ENCODE assay signal across 20 cellular contexts in the genomic region with DNA sequence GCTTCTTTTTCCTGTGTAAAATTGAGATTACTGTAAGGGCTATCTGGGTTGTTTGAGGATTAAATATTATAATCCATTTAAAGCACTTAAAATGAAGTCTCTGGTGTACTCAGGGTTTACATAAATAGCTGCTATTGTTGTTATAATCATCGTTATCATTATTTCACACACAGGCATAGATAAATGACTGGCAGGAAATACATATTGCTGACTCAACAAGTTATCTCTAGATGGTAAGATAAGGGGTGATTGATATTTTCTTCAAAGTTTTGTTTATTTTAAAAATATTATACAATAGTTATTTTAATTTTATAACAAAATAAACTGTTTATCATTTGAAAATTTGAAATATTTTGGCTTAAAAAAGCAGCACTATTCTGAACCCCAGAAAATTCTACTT.
A peak's percentile ranks its signal among the peaks of the same experiment; 100 is the strongest.
DNase-seq lines count a peak whose midpoint lies in the region; FAIRE-seq and TF ChIP-seq lines count a peak whose summit lies in the region.
"Had no signal": no experiment of that assay in that cellular context is flagged by ENCODE, and none has a peak within 500 bp of the region (broad histone marks: within the 10 kb centered on the region; RNA-seq: fewer than 3 reads in every experiment).

No MANE protein-coding gene starts in this region.

- H3K36me3 Mint-ChIP-seq in glutamatergic neuron (ENCODE audit: unreplicated experiment): no peaks in the 10 kb centered on the region
- H3K36me3 Mint-ChIP-seq: CD4-positive, CD25-positive, alpha-beta regulatory T cell; CD8-positive, alpha-beta T cell had no signal

- no peaks in the 10 kb centered on the region for H3K79me1 ChIP-seq in neuronal stem cell (ENCODE audit: low read depth, low read length)

- H3K4me1 Mint-ChIP-seq in glutamatergic neuron (ENCODE audit: low read depth, unreplicated experiment): no peaks in the 10 kb centered on the region
- H3K4me1 Mint-ChIP-seq: B cell; CD4-positive, CD25-positive, alpha-beta regulatory T cell; H9 had no signal

- H3K27me3 Mint-ChIP-seq in glutamatergic neuron (ENCODE audit: unreplicated experiment): no peaks in the 10 kb centered on the region
- H3K27me3 Mint-ChIP-seq: B cell; CD4-positive, CD25-positive, alpha-beta regulatory T cell had no signal

- no peak overlapping the region for H3K18ac ChIP-seq in neuronal stem cell (ENCODE audit: low read length)

- no peak for TF ChIP-seq POLR2A in endothelial cell of umbilical vein (IDR thresholded peaks at IDR 0.05; ENCODE audit: low read depth, low read length)
- no peak for TF ChIP-seq POLR2A in adrenal gland (IDR thresholded peaks at IDR 0.05)

- no peak overlapping the region for H2BK15ac ChIP-seq in neuronal stem cell (ENCODE audit: low read length)

- no CpG with 5 or more reads among the region's 1 CpG for WGBS in neuronal stem cell (ENCODE audit: extremely low coverage in 2 of 2, insufficient read length in 2 of 2, insufficient replicate concordance in 1 of 2), 2 donors
- WGBS in adrenal gland, 4 donors: 13 to 30% (median 22%) methylated on average over 1 of the region's 1 CpG

- no peak overlapping the region for H2BK120ac ChIP-seq in neuronal stem cell (ENCODE audit: low read depth, low read length)

- H3K79me2 ChIP-seq in OCI-LY3 (ENCODE audit: low read length) (no peaks in the 10 kb centered on the region), endothelial cell of umbilical vein (ENCODE audit: control insufficient read depth, insufficient read depth, low read length) (no peaks in the 10 kb centered on the region)

- no peak overlapping the region for H3K27ac Mint-ChIP-seq in glutamatergic neuron (ENCODE audit: unreplicated experiment)
- H3K27ac Mint-ChIP-seq: B cell; CD4-positive, CD25-positive, alpha-beta regulatory T cell; CD8-positive, alpha-beta T cell; H9; HFFc6 had no signal

- POLR2A ChIA-PET in endothelial cell of umbilical vein (lab: Charles Lee): no interaction called here

- H2AFZ ChIP-seq in OCI-LY3 (ENCODE audit: low read depth, low read length) (0 out of 2 replicates have a peak overlapping the region, but pooled peaks have one; percentile 17), endothelial cell of umbilical vein (ENCODE audit: low read depth, low read length) (no peak overlapping the region), neuronal stem cell (ENCODE audit: low read length) (no peak overlapping the region)
- H2AFZ ChIP-seq: GM23248 had no signal

- H3K4ac ChIP-seq in neuronal stem cell (ENCODE audit: low read length): no peak overlapping the region

- FAIRE-seq in D721Med (lab: Jason Lieb, UNC): peak; percentile 46
- peak; percentile 26 for FAIRE-seq in endothelial cell of umbilical vein (lab: Jason Lieb, UNC)
- FAIRE-seq: GM12878 had no signal

- dilution Hi-C loops in endothelial cell of umbilical vein (cut with MboI; ENCODE audit: extremely low pct_ligation_motif_present, low sequenced_read_pairs): no loop called here

- H4K20me1 ChIP-seq in OCI-LY3 (ENCODE audit: insufficient read depth, low read length) (no peaks in the 10 kb centered on the region), endothelial cell of umbilical vein (replicated peaks; ENCODE audit: control insufficient read depth, extremely low read depth, insufficient read depth, low read length) (no peaks in the 10 kb centered on the region)
- H4K20me1 ChIP-seq: BLaER1 had no signal

- no peak for DNase-seq in D721Med (ENCODE audit: insufficient read length, low spot score)
- DNase-seq in endothelial cell of umbilical vein (ENCODE audit: low read depth, low spot score): no peak
- DNase-seq in glutamatergic neuron: no peak
- no peak for DNase-seq in neuronal stem cell (ENCODE audit: low spot score)
- DNase-seq in adrenal gland: no peak
- DNase-seq: Caco-2; CD4-positive, CD25-positive, alpha-beta regulatory T cell; CD8-positive, alpha-beta T cell; DMS 273 treated with DMSO at 0.1 percent for 48 hours; DMS79; EL; GDM1; GM23248; H9; HFFc6 had no signal

- H3K27me3 ChIP-seq in OCI-LY3 (ENCODE audit: low read depth, low read length) (no peaks in the 10 kb centered on the region), endothelial cell of umbilical vein (ENCODE audit: control insufficient read depth in 2 of 2, insufficient read depth in 2 of 2, low read length in 2 of 2) (no peaks in the 10 kb centered on the region), neuronal stem cell (ENCODE audit: control insufficient read depth in 3 of 3, insufficient read depth in 3 of 3, low read depth in 1 of 3, low read length in 3 of 3) (no peaks in the 10 kb centered on the region), adrenal gland (no peaks in the 10 kb centered on the region)

- H3K9ac ChIP-seq in OCI-LY3 (ENCODE audit: low read length) (peak overlapping the region; percentile 59; the same call in 1 of the 2 replicates), endothelial cell of umbilical vein (replicated peaks; ENCODE audit: extremely low read depth, insufficient read depth, low read length) (no peak overlapping the region), neuronal stem cell (ENCODE audit: low read depth, low read length, poor library complexity) (no peak overlapping the region)
- H3K9ac ChIP-seq: BLaER1, GM23248 had no signal

- peaks cover 21% of the 10 kb centered on the region; the same call in 1 of the 2 replicates for H3K9me3 ChIP-seq in OCI-LY3 (ENCODE audit: insufficient read depth, low read length)
- no peaks in the 10 kb centered on the region for H3K9me3 ChIP-seq in endothelial cell of umbilical vein (replicated peaks; ENCODE audit: control insufficient read depth, insufficient read depth, low read length)
- H3K9me3 ChIP-seq in neuronal stem cell (replicated peaks in 1 of 2; ENCODE audit: control insufficient read depth in 2 of 2, insufficient read depth in 1 of 2, low read depth in 1 of 2, low read length in 2 of 2): no peaks in the 10 kb centered on the region
- no peaks in the 10 kb centered on the region for H3K9me3 ChIP-seq in adrenal gland (replicated peaks in 1 of 3)
- H3K9me3 ChIP-seq: BLaER1, Caco-2 had no signal

- H3K4me1 ChIP-seq in OCI-LY3 (ENCODE audit: low read length) (peaks cover 42% of the 10 kb centered on the region), endothelial cell of umbilical vein (ENCODE audit: control insufficient read depth, extremely low read depth, insufficient read depth, low read length) (no peaks in the 10 kb centered on the region), neuronal stem cell (ENCODE audit: control insufficient read depth in 2 of 2, insufficient read depth in 1 of 2, low read depth in 1 of 2, low read length in 2 of 2) (no peaks in the 10 kb centered on the region), adrenal gland (replicated peaks in 1 of 2) (no peaks in the 10 kb centered on the region)
- H3K4me1 ChIP-seq: BLaER1, Caco-2 had no signal

- H3K4me2 ChIP-seq in OCI-LY3 (ENCODE audit: low read length) (peak overlapping the region; percentile 38), endothelial cell of umbilical vein (ENCODE audit: insufficient read depth, low read length) (no peak overlapping the region), neuronal stem cell (ENCODE audit: insufficient read depth, low read length, poor library complexity, severe bottlenecking) (no peak overlapping the region)
- H3K4me2 ChIP-seq: BLaER1 had no signal

- no peak overlapping the region for H2AK5ac ChIP-seq in neuronal stem cell (ENCODE audit: low read depth, low read length)

- H4K91ac ChIP-seq in neuronal stem cell (ENCODE audit: low read depth, low read length, poor library complexity): no peak overlapping the region

- H3K4me3 Mint-ChIP-seq in glutamatergic neuron (ENCODE audit: unreplicated experiment): no peak overlapping the region
- H3K4me3 Mint-ChIP-seq: B cell; CD4-positive, CD25-positive, alpha-beta regulatory T cell; CD8-positive, alpha-beta T cell; H9; HFFc6 had no signal

- CTCF ChIA-PET in endothelial cell of umbilical vein (lab: Charles Lee): no interaction called here

- H2BK12ac ChIP-seq in neuronal stem cell (ENCODE audit: low read length): no peak overlapping the region

- H3K27ac ChIP-seq in OCI-LY3 (ENCODE audit: low read length) (peak overlapping the region; percentile 94), endothelial cell of umbilical vein (ENCODE audit: insufficient read depth, low read depth, low read length) (no peak overlapping the region), neuronal stem cell (replicated peaks; ENCODE audit: low read length) (no peak overlapping the region), adrenal gland (no peak overlapping the region)
- H3K27ac ChIP-seq: BLaER1, C4-2B, GM23248 had no signal

- H3K23ac ChIP-seq in neuronal stem cell (ENCODE audit: low read depth, low read length, poor library complexity): no peak overlapping the region

- no TSS peak for BruUV-seq in endothelial cell of umbilical vein (replicated peaks; lab: Mats Ljungman, UMichigan)

- no peak overlapping the region for H2BK5ac ChIP-seq in neuronal stem cell (ENCODE audit: low read length)

- H4K8ac ChIP-seq in neuronal stem cell (ENCODE audit: low read depth, low read length): no peak overlapping the region

- H3K9me1 ChIP-seq in endothelial cell of umbilical vein (replicated peaks; ENCODE audit: control insufficient read depth, extremely low read depth, insufficient read depth, low read length): no peaks in the 10 kb centered on the region

- H3K4me3 ChIP-seq in OCI-LY3 (ENCODE audit: low read length) (peak overlapping the region; percentile 25; the same call in 1 of the 2 replicates), endothelial cell of umbilical vein (replicated peaks in 1 of 3; ENCODE audit: insufficient read depth in 1 of 3, low read depth in 1 of 3, low read length in 3 of 3) (no peak overlapping the region), neuronal stem cell (ENCODE audit: low read length in 2 of 2) (no peak overlapping the region), adrenal gland (no peak overlapping the region)
- H3K4me3 ChIP-seq: BLaER1, GM12878, GM23248 had no signal

- TF ChIP-seq CTCF in D721Med (IDR thresholded peaks at IDR 0.05; ENCODE audit: insufficient read depth, missing control alignments) (no peak), OCI-LY3 (IDR thresholded peaks at IDR 0.05; ENCODE audit: low read depth, low read length) (no peak), endothelial cell of umbilical vein (IDR thresholded peaks at IDR 0.05; ENCODE audit: extremely low read depth in 1 of 2, insufficient read depth in 1 of 2, low read depth in 1 of 2, low read length in 2 of 2) (no peak), glutamatergic neuron (IDR thresholded peaks at IDR 0.05; ENCODE audit: partially characterized antibody, unreplicated experiment) (no peak), adrenal gland (IDR thresholded peaks at IDR 0.05) (no peak)

- intact Hi-C loops in endothelial cell of umbilical vein (cut with micrococcal nuclease) (no loop called here), adrenal gland (cut with DNase I) (no loop called here)

- H3K9me3 Mint-ChIP-seq in glutamatergic neuron (ENCODE audit: unreplicated experiment): peaks cover 3% of the 10 kb centered on the region

- no peak overlapping the region for H3K14ac ChIP-seq in neuronal stem cell (ENCODE audit: low read length)

- H3K36me3 ChIP-seq in OCI-LY3 (replicated peaks; ENCODE audit: low read depth, low read length): peaks cover 29% of the 10 kb centered on the region
- H3K36me3 ChIP-seq in endothelial cell of umbilical vein (ENCODE audit: control insufficient read depth in 2 of 2, extremely low read depth in 1 of 2, insufficient read depth in 2 of 2, low read length in 2 of 2): no peaks in the 10 kb centered on the region
- H3K36me3 ChIP-seq in neuronal stem cell (replicated peaks in 1 of 2; ENCODE audit: control insufficient read depth in 2 of 2, insufficient read depth in 2 of 2, low read length in 2 of 2): no peaks in the 10 kb centered on the region
- H3K36me3 ChIP-seq in adrenal gland (replicated peaks in 1 of 2): no peaks in the 10 kb centered on the region
- H3K36me3 ChIP-seq: BLaER1 had no signal
